8 cellular contexts compared by ENCODE assay signal in the genomic region with DNA sequence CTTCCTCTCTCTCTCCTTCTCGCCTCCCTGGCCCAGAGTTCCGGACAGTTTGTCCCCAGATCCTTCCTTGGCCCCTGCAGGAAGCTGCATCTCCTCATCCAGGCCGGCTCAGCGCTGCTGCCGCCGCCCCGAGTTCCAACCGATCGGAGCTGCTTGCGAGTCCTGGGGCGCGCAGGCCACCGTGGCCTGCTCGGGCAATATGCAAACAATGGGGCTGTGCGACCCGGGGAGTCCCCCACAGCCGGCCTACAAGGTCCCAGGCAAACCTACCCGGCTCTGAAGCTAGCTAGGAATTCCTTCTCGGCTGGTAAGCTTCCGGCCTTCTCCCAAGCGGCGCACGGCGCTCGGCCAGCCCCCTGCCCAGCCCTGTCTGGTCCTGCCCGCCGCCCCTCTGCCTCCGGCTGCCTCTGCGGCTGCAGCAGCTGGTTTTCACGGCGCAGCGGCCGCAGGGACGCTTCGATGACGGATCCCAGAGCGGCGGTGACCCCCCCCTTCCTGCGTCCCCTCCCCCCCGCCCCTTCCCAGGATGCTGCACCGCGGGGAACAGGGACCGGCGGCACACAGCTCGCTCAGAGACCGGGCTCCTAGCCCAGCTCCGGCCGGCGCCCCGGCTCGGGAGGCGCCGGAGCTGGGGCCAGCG. TPM values are rescaled to one million over a fixed set of nuclear protein-coding genes. Genes with fewer than 3 reads are reported as not detected.
DNase-seq lines count a peak whose midpoint lies in the region; ATAC-seq and TF ChIP-seq lines count a peak whose summit lies in the region.

No MANE protein-coding gene starts in this region.

- H3K4me3 ChIP-seq in BE2C (ENCODE audit: low read depth, low read length) (peak overlapping the region; percentile 71), astrocyte of the spinal cord (ENCODE audit: low read depth, low read length) (peak overlapping the region; percentile 58), iPS-18c (ENCODE audit: insufficient read depth, low read depth, low read length) (peak overlapping the region; percentile 77), smooth muscle cell (peak overlapping the region; percentile 100)

- no peak overlapping the region for H2AFZ ChIP-seq in smooth muscle cell (ENCODE audit: low read depth)

- ATAC-seq in GM19455 (IDR thresholded peaks at IDR 0.05; ENCODE audit: unreplicated experiment), result peak; percentile 36
- no peak for ATAC-seq in HG02973 (IDR thresholded peaks at IDR 0.05; ENCODE audit: unreplicated experiment)

- H3K36me3 ChIP-seq in BE2C (peaks cover 4% of the 10 kb centered on the region), smooth muscle cell (ENCODE audit: low read depth) (no peaks in the 10 kb centered on the region)

- H3K79me2 ChIP-seq in smooth muscle cell (ENCODE audit: low read depth), result peaks cover 22% of the 10 kb centered on the region

- peak overlapping the region; percentile 100 for H3K27ac ChIP-seq in smooth muscle cell (ENCODE audit: low read depth)

- peaks cover 39% of the 10 kb centered on the region for H3F3A ChIP-seq in smooth muscle cell (ENCODE audit: low read depth)

- in situ Hi-C loops in astrocyte of the spinal cord (cut with HindIII; ENCODE audit: low sequenced_read_pairs), result no loop called here

- H4K20me1 ChIP-seq in smooth muscle cell (ENCODE audit: low read depth), result peaks cover 27% of the 10 kb centered on the region

- H3K4me2 ChIP-seq in smooth muscle cell, result peak overlapping the region; percentile 89

- no peaks in the 10 kb centered on the region for H3K9me3 ChIP-seq in BE2C
- H3K9me3 ChIP-seq in iPS-18c (ENCODE audit: control insufficient read depth, insufficient read depth, low read length), result no peaks in the 10 kb centered on the region
- no peaks in the 10 kb centered on the region for H3K9me3 ChIP-seq in smooth muscle cell (replicated peaks; ENCODE audit: low read depth)

- H3K4me1 ChIP-seq in BE2C, result peaks cover 5% of the 10 kb centered on the region
- peaks cover 8% of the 10 kb centered on the region for H3K4me1 ChIP-seq in smooth muscle cell (ENCODE audit: low read depth)

- TF ChIP-seq CTCF in BE2C (IDR thresholded peaks at IDR 0.05; ENCODE audit: low read depth, low read length) (no peak), astrocyte of the spinal cord (IDR thresholded peaks at IDR 0.05; ENCODE audit: low read depth, low read length) (no peak), smooth muscle cell (IDR thresholded peaks at IDR 0.05; ENCODE audit: borderline replicate concordance, insufficient read depth, poor library complexity, severe bottlenecking) (no peak)

- DNase-seq in BE2C, result peak; percentile 49
- peak; percentile 62 for DNase-seq in NCI-H69 (lab: John Stamatoyannopoulos, UW)
- DNase-seq in astrocyte of the spinal cord (ENCODE audit: low read depth, low spot score), result peak; percentile 30
- peak; percentile 46 for DNase-seq in smooth muscle cell (lab: John Stamatoyannopoulos, UW; ENCODE audit: unreplicated experiment)
- DNase-seq in NOMO-1 treated with DMSO at 0.1 percent for 48 hours (lab: John Stamatoyannopoulos, UW; ENCODE audit: unreplicated experiment), result no peak

- H3K27me3 ChIP-seq in BE2C, result no peaks in the 10 kb centered on the region
- no peaks in the 10 kb centered on the region for H3K27me3 ChIP-seq in smooth muscle cell (ENCODE audit: low read depth)

- WGBS in smooth muscle cell (ENCODE audit: low lambda C conversion rate), result under 1% methylated on average over 46 of the region's 54 CpGs

- peak overlapping the region; percentile 99 for H3K9ac ChIP-seq in smooth muscle cell (ENCODE audit: low read depth)

RNA-seq across cellular contexts. Expression of gene TSC22D3, which starts 59.4 kb away (rescaled TPM):
- polyA plus RNA-seq in BE2C (2012; ENCODE audit: insufficient read depth, insufficient read length, low read depth), result 35.8 TPM
- total RNA-seq in smooth muscle cell, result 144 and 163 TPM in 2 replicates
- polyA plus RNA-seq in smooth muscle cell, result 202 and 271 TPM in 2 replicates
